Comparison of ENCODE assay signal across 17 cellular contexts in the genomic region with DNA sequence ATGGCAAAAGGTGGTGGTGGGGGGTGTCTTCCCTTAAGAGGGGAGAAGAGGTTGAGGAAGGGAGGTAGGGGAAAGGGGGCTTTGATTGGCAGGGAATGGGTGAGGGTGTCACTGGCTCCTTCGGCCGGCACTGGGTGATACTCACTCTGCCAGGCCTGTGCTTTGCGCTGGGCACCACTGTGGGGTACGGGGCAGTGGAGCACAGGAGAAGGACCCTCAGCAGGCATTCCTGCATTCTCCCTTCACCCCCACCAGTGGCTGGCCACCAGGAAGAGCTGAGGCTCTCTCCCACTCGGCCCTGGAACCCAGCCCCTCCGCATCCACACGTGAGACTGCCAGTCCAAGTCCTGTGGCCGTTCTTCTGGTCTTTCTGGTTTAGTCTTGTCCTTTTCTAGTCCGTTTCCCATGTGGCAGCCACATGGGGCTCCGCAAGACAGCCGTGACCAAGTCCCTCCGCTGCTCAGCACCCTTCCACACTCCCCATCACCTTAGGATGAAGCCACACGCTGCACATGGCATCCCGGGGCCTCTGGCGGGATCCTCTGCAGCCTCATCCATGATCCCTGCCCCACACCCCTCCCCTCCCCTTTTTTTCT. TPM values are rescaled to one million over a fixed set of nuclear protein-coding genes. Genes with fewer than 3 reads are reported as not detected.
DNase-seq lines count a peak whose midpoint lies in the region; ATAC-seq, FAIRE-seq and TF ChIP-seq lines count a peak whose summit lies in the region.
"Had no signal": no experiment of that assay in that cellular context is flagged by ENCODE, and none has a peak within 500 bp of the region (broad histone marks: within the 10 kb centered on the region; RNA-seq: fewer than 3 reads in every experiment).

No MANE protein-coding gene starts in this region.

- DNase-seq in activated B cell treated with CpG ODN at 0.5 μM for 24 hours = peak; percentile 6
- DNase-seq in islet precursor cell = peak; percentile 34
- no peak for DNase-seq in hypothalamus (lab: John Stamatoyannopoulos, UW)
- no peak for DNase-seq in cerebellar nuclear complex (lab: John Stamatoyannopoulos, UW)
- no peak for DNase-seq in GM19240 (ENCODE audit: insufficient read length, low spot score)
- no peak for DNase-seq in GM12891 (ENCODE audit: insufficient read length, low spot score)
- DNase-seq: activated CD4-positive, alpha-beta T cell treated with anti-CD3 and anti-CD28 coated beads, Interleukin-2, amount 50 U/mL, for 48 hours; NCI-H1105; trophoblast cell had no signal

- peak overlapping the region; percentile 71 for H3K4me2 ChIP-seq in skeletal muscle satellite cell (ENCODE audit: low read length)

- no peak for TF ChIP-seq POLR2A in GM12891 (IDR thresholded peaks at IDR 0.05; ENCODE audit: low read depth, low read length)

- intact Hi-C loops in activated B cell treated with CpG ODN at 0.5 μM for 24 hours (cut with micrococcal nuclease) = no loop called here

- no peaks in the 10 kb centered on the region for H3K27me3 Mint-ChIP-seq in activated B cell treated with CpG ODN at 0.5 μM for 24 hours

- peak overlapping the region; percentile 94 for H3K27ac ChIP-seq in ACC112 (ENCODE audit: low read depth, low read length)

- CTCF ChIA-PET in activated B cell treated with CpG ODN at 0.5 μM for 24 hours (lab: Charles Lee) = no interaction called here

- no peak for FAIRE-seq in GM12891 (lab: Jason Lieb, UNC)
- FAIRE-seq: H54, RCC 7860 had no signal

- H2AFZ ChIP-seq in ACC112 (ENCODE audit: low read length, unreplicated experiment) = no peak overlapping the region

- H3K4me3 Mint-ChIP-seq in activated B cell treated with CpG ODN at 0.5 μM for 24 hours = no peak overlapping the region
- H3K4me3 Mint-ChIP-seq: mesothelial cell of epicardium had no signal

- POLR2A ChIA-PET in activated B cell treated with CpG ODN at 0.5 μM for 24 hours (lab: Charles Lee) = no interaction called here

- H3K4me3 ChIP-seq in ACC112 (ENCODE audit: low read depth, low read length) (no peak overlapping the region), skeletal muscle satellite cell (ENCODE audit: low read length) (peak overlapping the region; percentile 26)

- no peaks in the 10 kb centered on the region for H3K4me1 Mint-ChIP-seq in activated B cell treated with CpG ODN at 0.5 μM for 24 hours

- no peak for TF ChIP-seq CTCF in activated B cell treated with CpG ODN at 0.5 μM for 24 hours (IDR thresholded peaks at IDR 0.05)

- H3K9ac ChIP-seq in skeletal muscle satellite cell (ENCODE audit: low read depth, low read length) = peak overlapping the region; percentile 73

- H3K36me3 Mint-ChIP-seq in activated B cell treated with CpG ODN at 0.5 μM for 24 hours (ENCODE audit: low read depth) = no peaks in the 10 kb centered on the region

- H3K9me3 ChIP-seq in skeletal muscle satellite cell (replicated peaks; ENCODE audit: low read length) = no peaks in the 10 kb centered on the region

- no peak overlapping the region for H3K27ac Mint-ChIP-seq in activated B cell treated with CpG ODN at 0.5 μM for 24 hours
- H3K27ac Mint-ChIP-seq: activated T-helper 2 cell treated with anti-CD3 and anti-CD28 coated beads, Interferon-gamma antibody, Interleukin-2, Interleukin-4, amounts not matched to agents 10 μg/mL and 5 μg/mL and 100 μg/mL, durations not matched to agents 14 hours and 24 hours and 36 hours; mesothelial cell of epicardium had no signal

- H3K79me2 ChIP-seq in ACC112 (ENCODE audit: control insufficient read depth, insufficient read depth, low read length, unreplicated experiment) = peaks cover 30% of the 10 kb centered on the region

- H3K27me3 ChIP-seq in ACC112 (ENCODE audit: insufficient read depth, low read length) (no peaks in the 10 kb centered on the region), skeletal muscle satellite cell (ENCODE audit: control insufficient read depth, insufficient read depth, low read length) (no peaks in the 10 kb centered on the region)

- H3K36me3 ChIP-seq in ACC112 (ENCODE audit: insufficient read depth, low read length) (no peaks in the 10 kb centered on the region), skeletal muscle satellite cell (ENCODE audit: insufficient read depth, low read length) (no peaks in the 10 kb centered on the region)

- ATAC-seq in activated B cell treated with CpG ODN at 0.5 μM for 24 hours (ENCODE audit: low read depth) = no peak

- H3K4me1 ChIP-seq in ACC112 (ENCODE audit: control insufficient read depth, insufficient read depth, low read length, unreplicated experiment) = peaks cover 41% of the 10 kb centered on the region
- H3K4me1 ChIP-seq in skeletal muscle satellite cell (ENCODE audit: control insufficient read depth, insufficient read depth, low read length) = peaks cover 53% of the 10 kb centered on the region

- peaks cover 6% of the 10 kb centered on the region for H3K9me3 Mint-ChIP-seq in activated B cell treated with CpG ODN at 0.5 μM for 24 hours
- H3K9me3 Mint-ChIP-seq: activated T-helper 2 cell treated with anti-CD3 and anti-CD28 coated beads, Interferon-gamma antibody, Interleukin-2, Interleukin-4, amounts not matched to agents 10 μg/mL and 5 μg/mL and 100 μg/mL, durations not matched to agents 14 hours and 24 hours and 36 hours had no signal

TF ChIP-seq in GM12891, 5 proteins besides CTCF, POLR2A, EP300 and RAD21:
- no peak for TF ChIP-seq PAX5 (IDR thresholded peaks at IDR 0.05; ENCODE audit: insufficient read depth, low read length, severe bottlenecking)
- TF ChIP-seq TAF1 (IDR thresholded peaks at IDR 0.05; ENCODE audit: low read depth, low read length) = no peak
- TF ChIP-seq POLR2AphosphoS5 (IDR thresholded peaks at IDR 0.05; ENCODE audit: low read depth, low read length) = no peak
- no peak for TF ChIP-seq POU2F2 (IDR thresholded peaks at IDR 0.05; ENCODE audit: low read depth, low read length)

RNA-seq across cellular contexts. Expression of a gene that starts 8.0 kb away (rescaled TPM):
- 0.44 and 0.71 TPM in 2 replicates for total RNA-seq in activated B cell treated with CpG ODN at 0.5 μM for 24 hours
- total RNA-seq in skeletal muscle satellite cell (2012; rRNA removed) = 21.2 and 21.5 TPM in 2 replicates
- 0.12 TPM for polyA plus RNA-seq in GM12891 (2012; ENCODE audit: low read depth, missing spikeins)

RNA-seq across cellular contexts. Expression of a gene that starts 27.9 kb away (rescaled TPM):
- total RNA-seq in activated B cell treated with CpG ODN at 0.5 μM for 24 hours = not detected in 2 replicates
- total RNA-seq in skeletal muscle satellite cell (2012; rRNA removed) = not detected in 2 replicates
- polyA plus RNA-seq in GM12891 (2012; ENCODE audit: low read depth, missing spikeins) = not detected
- total RNA-seq: activated T-helper 2 cell treated with anti-CD3 and anti-CD28 coated beads, Interferon-gamma antibody, Interleukin-2, Interleukin-4, amounts not matched to agents 10 μg/mL and 5 μg/mL and 100 μg/mL, durations not matched to agents 14 hours and 24 hours and 36 hours; NCI-H460 had no signal

RNA-seq across cellular contexts. Expression of a gene that starts 40.5 kb away (rescaled TPM):
- total RNA-seq in activated B cell treated with CpG ODN at 0.5 μM for 24 hours = not detected in 2 replicates
- not detected in 2 replicates for total RNA-seq in skeletal muscle satellite cell (2012; rRNA removed)
- not detected for polyA plus RNA-seq in GM12891 (2012; ENCODE audit: low read depth, missing spikeins)
- total RNA-seq: activated T-helper 2 cell treated with anti-CD3 and anti-CD28 coated beads, Interferon-gamma antibody, Interleukin-2, Interleukin-4, amounts not matched to agents 10 μg/mL and 5 μg/mL and 100 μg/mL, durations not matched to agents 14 hours and 24 hours and 36 hours; mesothelial cell of epicardium; NCI-H460; renal cortical epithelial cell had no signal

RNA-seq across cellular contexts. Expression of a gene that starts 53.3 kb away (rescaled TPM):
- 5.1 and 5.4 TPM in 2 replicates for total RNA-seq in activated B cell treated with CpG ODN at 0.5 μM for 24 hours
- total RNA-seq in skeletal muscle satellite cell (2012; rRNA removed) = under 0.01 and 0.25 TPM in 2 replicates
- 0.03 TPM for polyA plus RNA-seq in GM12891 (2012; ENCODE audit: low read depth, missing spikeins)

Comparison
In these comparisons a context has a peak if more than half of its experiments do, and no peak if none do; other contexts are left out.
1. DNase-seq: peak in activated B cell treated with CpG ODN at 0.5 μM for 24 hours (single experiment) and islet precursor cell (single experiment); none in hypothalamus (0 of 51), cerebellar nuclear complex (0 of 2), GM19240 (single experiment) and GM12891 (single experiment).